20 cellular contexts compared by ENCODE assay signal in genomic region chr13:23705578-23705977, GRCh38.
DNase-seq lines count a peak whose midpoint lies in the region; ATAC-seq, FAIRE-seq and TF ChIP-seq lines count a peak whose summit lies in the region.
"Had no signal": no experiment of that assay in that cellular context is flagged by ENCODE, and none has a peak within 500 bp of the region (broad histone marks: within the 10 kb centered on the region; RNA-seq: fewer than 3 reads in every experiment).

No MANE protein-coding gene starts in this region.

- no peak overlapping the region for H4K91ac ChIP-seq in neuronal stem cell (ENCODE audit: low read depth, low read length, poor library complexity)

- WGBS in HepG2 (ENCODE audit: low lambda C conversion rate), result 26% methylated on average over 1 of the region's 2 CpGs
- 41% methylated on average over 2 of the region's 2 CpGs for WGBS in right lobe of liver (ENCODE audit: insufficient coverage, low coverage, low lambda C conversion rate, missing lambda C conversion rate)
- WGBS in neuronal stem cell (ENCODE audit: extremely low coverage in 2 of 2, insufficient read length in 2 of 2, insufficient replicate concordance in 1 of 2), 2 donors, result no CpG with 5 or more reads among the region's 2 CpGs

- TF ChIP-seq EP300 in HepG2 (IDR thresholded peaks at IDR 0.05; ENCODE audit: low read depth in 2 of 2, low read length in 2 of 2) (no peak), HepG2 (CRISPR knock-in tag; IDR thresholded peaks at IDR 0.05; ENCODE audit: borderline replicate concordance) (no peak)

- H3K79me1 ChIP-seq in neuronal stem cell (ENCODE audit: low read depth, low read length), result no peaks in the 10 kb centered on the region

- DNase-seq in HepG2 (ENCODE audit: low spot score), result peak; percentile 42
- DNase-seq in right lobe of liver, result no peak
- DNase-seq in fibroblast of pulmonary artery (ENCODE audit: low read depth), result peak; percentile 73
- no peak for DNase-seq in neuronal stem cell (ENCODE audit: low spot score)
- no peak for DNase-seq in nucleus accumbens (lab: John Stamatoyannopoulos, UW)
- DNase-seq in GM19239 (ENCODE audit: insufficient read length, low spot score), result no peak
- DNase-seq: COR-L47, DMS153, HCEC 1CT, KBM-7, NCI-H1048, NCI-H146, NCI-H2081 treated with DMSO at 0.1 percent for 48 hours, NCI-H345, NCI-H69, PC-9 had no signal

- H3K14ac ChIP-seq in neuronal stem cell (ENCODE audit: low read length), result no peak overlapping the region

- H3K4ac ChIP-seq in neuronal stem cell (ENCODE audit: low read length), result no peak overlapping the region

- BruUV-seq in HepG2 (replicated peaks; lab: Mats Ljungman, UMichigan), result no TSS peak

- H3K36me3 ChIP-seq in HepG2 (replicated peaks in 1 of 2; ENCODE audit: control insufficient read depth in 1 of 2, insufficient read depth in 2 of 2, low read length in 2 of 2), result no peaks in the 10 kb centered on the region
- no peaks in the 10 kb centered on the region for H3K36me3 ChIP-seq in right lobe of liver
- no peaks in the 10 kb centered on the region for H3K36me3 ChIP-seq in neuronal stem cell (replicated peaks in 1 of 2; ENCODE audit: control insufficient read depth in 2 of 2, insufficient read depth in 2 of 2, low read length in 2 of 2)

- H3K4me3 ChIP-seq in HepG2 (replicated peaks in 1 of 3; ENCODE audit: insufficient read depth in 1 of 3, low read depth in 2 of 3, low read length in 3 of 3), result no peak overlapping the region
- no peak overlapping the region for H3K4me3 ChIP-seq in right lobe of liver
- H3K4me3 ChIP-seq in fibroblast of pulmonary artery (replicated peaks; ENCODE audit: low read depth, low read length), result no peak overlapping the region
- no peak overlapping the region for H3K4me3 ChIP-seq in neuronal stem cell (ENCODE audit: low read length in 2 of 2)
- H3K4me3 ChIP-seq: PC-9, SK-N-MC had no signal

- intact Hi-C loops in HepG2 (cut with micrococcal nuclease; ENCODE audit: unreplicated experiment) (no loop called here), right lobe of liver (cut with DNase I) (no loop called here)

- no peak overlapping the region for H2BK5ac ChIP-seq in neuronal stem cell (ENCODE audit: low read length)

- peak; percentile 71 for ATAC-seq in HepG2
- no peak for ATAC-seq in right lobe of liver
- ATAC-seq in HG03135 (IDR thresholded peaks at IDR 0.05; ENCODE audit: unreplicated experiment), result no peak
- no peak for ATAC-seq in HG02973 (IDR thresholded peaks at IDR 0.05; ENCODE audit: unreplicated experiment)

- H2AFZ ChIP-seq in HepG2 (ENCODE audit: low read length) (no peak overlapping the region), neuronal stem cell (ENCODE audit: low read length) (peak overlapping the region; percentile 76)
- H2AFZ ChIP-seq: PC-9 had no signal

- no peak overlapping the region for H2AK5ac ChIP-seq in neuronal stem cell (ENCODE audit: low read depth, low read length)

- TF ChIP-seq CTCF in HepG2 (CRISPR knock-in tag; IDR thresholded peaks at IDR 0.05), result peak; percentile 4; the same call in 1 of the 2 replicates
- TF ChIP-seq CTCF in right lobe of liver (IDR thresholded peaks at IDR 0.05), result no peak
- no peak for TF ChIP-seq CTCF in fibroblast of pulmonary artery (IDR thresholded peaks at IDR 0.05; ENCODE audit: low read length, missing control alignments)

- TF ChIP-seq POLR2A in HepG2 (IDR thresholded peaks at IDR 0.05; ENCODE audit: insufficient read depth in 1 of 2, low read depth in 2 of 2, low read length in 2 of 2) (no peak), right lobe of liver (IDR thresholded peaks at IDR 0.05) (no peak)

- CTCF ChIA-PET in HepG2 (lab: Yijun Ruan, JAX; ENCODE audit: low intra/inter-chr PET ratio, low total read pairs), result no interaction called here

- POLR2A ChIA-PET in HepG2 (lab: Yijun Ruan, JAX), result interaction anchor here (1.5 kb wide), 1 partner anchor 51 kb away, joined by 3 read pairs; no protein-coding TSS in a partner anchor

- no peak for FAIRE-seq in HepG2 (lab: Jason Lieb, UNC)
- FAIRE-seq in GM19239 (lab: Jason Lieb, UNC), result no peak

- H2BK12ac ChIP-seq in neuronal stem cell (ENCODE audit: low read length), result no peak overlapping the region

- H3K9ac ChIP-seq in HepG2 (ENCODE audit: insufficient read depth, low read depth, low read length) (no peak overlapping the region), neuronal stem cell (ENCODE audit: low read depth, low read length, poor library complexity) (no peak overlapping the region)

- no peak overlapping the region for H3K23ac ChIP-seq in neuronal stem cell (ENCODE audit: low read depth, low read length, poor library complexity)

- H2BK120ac ChIP-seq in neuronal stem cell (ENCODE audit: low read depth, low read length), result no peak overlapping the region

- H3K9me3 ChIP-seq in HepG2 (ENCODE audit: low read length) (no peaks in the 10 kb centered on the region), right lobe of liver (no peaks in the 10 kb centered on the region), neuronal stem cell (replicated peaks in 1 of 2; ENCODE audit: control insufficient read depth in 2 of 2, insufficient read depth in 1 of 2, low read depth in 1 of 2, low read length in 2 of 2) (no peaks in the 10 kb centered on the region)

- no peak for TF ChIP-seq RAD21 in HepG2 (CRISPR knock-in tag; IDR thresholded peaks at IDR 0.05)

- H3K4me1 ChIP-seq in HepG2 (ENCODE audit: insufficient read depth, low read length) (peaks cover 20% of the 10 kb centered on the region), right lobe of liver (no peaks in the 10 kb centered on the region), neuronal stem cell (ENCODE audit: control insufficient read depth in 2 of 2, insufficient read depth in 1 of 2, low read depth in 1 of 2, low read length in 2 of 2) (peaks cover 3 to 5% of the 10 kb centered on the region in 2 donors)

- no peak overlapping the region for H3K27ac ChIP-seq in HepG2 (ENCODE audit: extremely low read length, insufficient read depth, low read length)
- H3K27ac ChIP-seq in right lobe of liver, result no peak overlapping the region
- H3K27ac ChIP-seq in neuronal stem cell (replicated peaks; ENCODE audit: low read length), result no peak overlapping the region
- H3K27ac ChIP-seq: C4-2B, PC-9, SK-N-MC had no signal

- H2BK15ac ChIP-seq in neuronal stem cell (ENCODE audit: low read length), result no peak overlapping the region

- H3K79me2 ChIP-seq in HepG2 (ENCODE audit: insufficient read depth, low read length), result no peaks in the 10 kb centered on the region

- 0 out of 2 replicates have a peak overlapping the region, but pooled peaks have one; percentile 26 for H3K4me2 ChIP-seq in HepG2 (ENCODE audit: low read depth, low read length)
- no peak overlapping the region for H3K4me2 ChIP-seq in neuronal stem cell (ENCODE audit: insufficient read depth, low read length, poor library complexity, severe bottlenecking)
- H3K4me2 ChIP-seq: PC-9 had no signal

- no peaks in the 10 kb centered on the region for H3K27me3 ChIP-seq in HepG2 (ENCODE audit: control insufficient read depth in 1 of 2, insufficient read depth in 2 of 2, low read length in 2 of 2)
- no peaks in the 10 kb centered on the region for H3K27me3 ChIP-seq in right lobe of liver
- no peaks in the 10 kb centered on the region for H3K27me3 ChIP-seq in neuronal stem cell (ENCODE audit: control insufficient read depth in 3 of 3, insufficient read depth in 3 of 3, low read depth in 1 of 3, low read length in 3 of 3)

- in situ Hi-C loops in HepG2 (cut with HindIII; ENCODE audit: extremely low pct_ligation_motif_present, low pct_unique_long_range_greater_than_20kb), result loop anchor here (10.0 kb wide), 1 partner anchor 241 kb away; no protein-coding TSS in a partner anchor

- no peaks in the 10 kb centered on the region for H4K20me1 ChIP-seq in HepG2 (ENCODE audit: insufficient read depth, low read length)

- no peak overlapping the region for H3K18ac ChIP-seq in neuronal stem cell (ENCODE audit: low read length)

- no peak overlapping the region for H4K8ac ChIP-seq in neuronal stem cell (ENCODE audit: low read depth, low read length)

TF ChIP-seq in HepG2, 621 proteins besides CTCF, POLR2A, EP300 and RAD21:
- TF ChIP-seq ZNF660 (CRISPR knock-in tag; IDR thresholded peaks at IDR 0.05; ENCODE audit: borderline replicate concordance, low read depth), result no peak
- no peak for TF ChIP-seq HIVEP1 (CRISPR knock-in tag; IDR thresholded peaks at IDR 0.05)
- TF ChIP-seq ZNF263 (CRISPR knock-in tag; IDR thresholded peaks at IDR 0.05), result peak; percentile 93
TF ChIP-seq in HepG2: peak in this region for 1.

Comparison
In these comparisons a context has a peak if more than half of its experiments do, and no peak if none do; other contexts are left out.
1. DNase-seq: peak in HepG2 (single experiment) and fibroblast of pulmonary artery (single experiment); none in right lobe of liver (0 of 3), neuronal stem cell (single experiment), nucleus accumbens (0 of 56) and GM19239 (single experiment).